In genomic region chr11:64299847-64300648, GRCh38 we compare ENCODE assay signal across 9 cellular contexts. TPM values are rescaled to one million over a fixed set of nuclear protein-coding genes. Genes with fewer than 3 reads are reported as not detected.
DNase-seq lines count a peak whose midpoint lies in the region; ATAC-seq, FAIRE-seq and TF ChIP-seq lines count a peak whose summit lies in the region.
"Had no signal": no experiment of that assay in that cellular context is flagged by ENCODE, and none has a peak within 500 bp of the region (broad histone marks: within the 10 kb centered on the region; RNA-seq: fewer than 3 reads in every experiment).

A gene with protein sequence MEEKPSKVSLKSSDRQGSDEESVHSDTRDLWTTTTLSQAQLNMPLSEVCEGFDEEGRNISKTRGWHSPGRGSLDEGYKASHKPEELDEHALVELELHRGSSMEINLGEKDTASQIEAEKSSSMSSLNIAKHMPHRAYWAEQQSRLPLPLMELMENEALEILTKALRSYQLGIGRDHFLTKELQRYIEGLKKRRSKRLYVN (plus strand): TSS chr11:64300358. CDS start chr11:64300411, 53 bp downstream.

- FAIRE-seq in bronchial epithelial cell (lab: Jason Lieb, UNC), result no peak

- no peak for TF ChIP-seq CTCF in bronchial epithelial cell (IDR thresholded peaks at IDR 0.05; ENCODE audit: insufficient read depth, low read length, severe bottlenecking)
- no peak for TF ChIP-seq CTCF in uterus (IDR thresholded peaks at IDR 0.05)

- TF ChIP-seq POLR2A in uterus (IDR thresholded peaks at IDR 0.05), result no peak
- no peak for TF ChIP-seq POLR2A in erythroblast (IDR thresholded peaks at IDR 0.05; ENCODE audit: low read length)

- WGBS in mesodermal cell (ENCODE audit: insufficient coverage in 2 of 2), 2 experiments, result 13 to 14% methylated on average over 47 to 48 of the region's 54 CpGs

- H3K27ac ChIP-seq in mesodermal cell (ENCODE audit: low read depth, low read length, severe bottlenecking) (no peak within 1 kb of the TSS), uterus (peak within 1 kb of the TSS in 1 of 2 donors; percentile 63)

- H3K4me3 ChIP-seq in bronchial epithelial cell (ENCODE audit: low read depth, low read length), result peak within 1 kb of the TSS; percentile 19
- H3K4me3 ChIP-seq in mesodermal cell (ENCODE audit: extremely low read depth, insufficient read depth, low read length, poor library complexity, severe bottlenecking), result peak within 1 kb of the TSS; percentile 18
- peak within 1 kb of the TSS; percentile 4 to 16 for H3K4me3 ChIP-seq in uterus
- H3K4me3 ChIP-seq: lung had no signal

- no peaks in the 10 kb centered on the region for H3K9me3 ChIP-seq in mesodermal cell (ENCODE audit: control insufficient read depth, low read length)
- H3K9me3 ChIP-seq in uterus, result no peaks in the 10 kb centered on the region

- intact Hi-C loops in Right ventricle myocardium inferior (cut with DNase I) (loop anchor here (5.0 kb wide), 2 partner anchors 48 to 113 kb away; partner anchors contain the start of genes PLCB3 and STIP1), Right ventricle myocardium superior (cut with DNase I) (loop anchor here (5.0 kb wide), 1 partner anchor 98 kb away; no protein-coding TSS in a partner anchor), uterus (cut with DNase I; ENCODE audit: low total_unique reads) (loop anchor here (5.0 kb wide), 1 partner anchor 93 kb away; the partner anchor contains the start of gene FERMT3)

- DNase-seq in Right ventricle myocardium inferior (ENCODE audit: missing footprints) (peak; percentile 60), Right ventricle myocardium superior (no peak), bronchial epithelial cell (ENCODE audit: low read depth) (no peak), uterus (no peak), erythroblast (lab: John Stamatoyannopoulos, UW) (no peak), SKM-1 (lab: John Stamatoyannopoulos, UW; ENCODE audit: unreplicated experiment) (no peak), putamen (ENCODE audit: low spot score) (no peak)

- H3K36me3 ChIP-seq in bronchial epithelial cell (ENCODE audit: control insufficient read depth, insufficient read depth, low read length), result no peaks in the 10 kb centered on the region
- no peaks in the 10 kb centered on the region for H3K36me3 ChIP-seq in mesodermal cell (ENCODE audit: control insufficient read depth, insufficient read depth, low read length)
- H3K36me3 ChIP-seq in uterus, result no peaks in the 10 kb centered on the region

- H3K27me3 ChIP-seq in bronchial epithelial cell (ENCODE audit: control insufficient read depth, insufficient read depth, low read length), result peaks cover 31% of the 10 kb centered on the region
- H3K27me3 ChIP-seq in uterus, result peaks cover 15 to 19% of the 10 kb centered on the region in 2 donors

- H3K4me1 ChIP-seq in mesodermal cell (ENCODE audit: control insufficient read depth, insufficient read depth, low read length, poor library complexity, severe bottlenecking) (peaks cover 18% of the 10 kb centered on the region), uterus (peaks cover 0 to 20% of the 10 kb centered on the region in 2 donors)

- ATAC-seq in Right ventricle myocardium inferior (no peak), Right ventricle myocardium superior (ENCODE audit: poor library complexity) (no peak)

RNA-seq across cellular contexts. Expression of the gene that starts here (rescaled TPM):
- total RNA-seq in Right ventricle myocardium inferior, result not detected
- not detected for total RNA-seq in Right ventricle myocardium superior
- 0.26 TPM in 1 of 2 replicates, not detected in the other for total RNA-seq in bronchial epithelial cell
- polyA plus RNA-seq in mesodermal cell (2013, experiment 1 of 2), result 0.77 TPM
- not detected for polyA plus RNA-seq in mesodermal cell (2013, experiment 2 of 2)
- total RNA-seq in uterus, result not detected

Comparison
In these comparisons a context has a peak if more than half of its experiments do, and no peak if none do; other contexts are left out.
1. Peak in DNase-seq in Right ventricle myocardium inferior; RNA of the gene not detected or under 1 TPM.